Comparison of ENCODE assay signal across 13 cellular contexts in genomic region chr15:40281057-40281850, GRCh38. TPM values are rescaled to one million over a fixed set of nuclear protein-coding genes. Genes with fewer than 3 reads are reported as not detected.
DNase-seq lines count a peak whose midpoint lies in the region; ATAC-seq, FAIRE-seq and TF ChIP-seq lines count a peak whose summit lies in the region.
"Had no signal": no experiment of that assay in that cellular context is flagged by ENCODE, and none has a peak within 500 bp of the region (broad histone marks: within the 10 kb centered on the region; RNA-seq: fewer than 3 reads in every experiment).

No MANE protein-coding gene starts in this region.

- no peak for TF ChIP-seq EP300 in H1 (IDR thresholded peaks at IDR 0.05; ENCODE audit: borderline replicate concordance in 1 of 2, low read depth in 2 of 2, low read length in 2 of 2)

- H3K4me1 Mint-ChIP-seq in CD4-positive, alpha-beta T cell (ENCODE audit: low read depth), result peaks cover 4% of the 10 kb centered on the region
- peaks cover 6% of the 10 kb centered on the region for H3K4me1 Mint-ChIP-seq in activated CD8-positive, alpha-beta memory T cell treated with anti-CD3 and anti-CD28 coated beads, Interleukin-2, amount 10 ng/mL, durations not matched to agents 7 days and 5 days

- no peak for ATAC-seq in CD4-positive, alpha-beta T cell (ENCODE audit: poor library complexity)
- no peak for ATAC-seq in activated CD8-positive, alpha-beta memory T cell treated with anti-CD3 and anti-CD28 coated beads, Interleukin-2, amount 10 ng/mL, durations not matched to agents 7 days and 5 days

- CTCF ChIA-PET in CD4-positive, alpha-beta T cell (lab: Charles Lee), result interaction anchor here (1.1 to 3.8 kb wide), 4 partner anchors 27 to 141 kb away, joined by 3 to 45 read pairs (median 29); partner anchors contain the start of gene PLCB2
- CTCF ChIA-PET in H1 (lab: Charles Lee; ENCODE audit: partially characterized antibody), result interaction anchor here (0.6 to 27.9 kb wide), 15 partner anchors 11 to 232 kb away, joined by 3 to 1340 read pairs (median 50); partner anchors contain the start of genes CCDC9B, INAFM2, PAK6 and PLCB2
- CTCF ChIA-PET in activated CD8-positive, alpha-beta memory T cell treated with anti-CD3 and anti-CD28 coated beads, Interleukin-2, amount 10 ng/mL, durations not matched to agents 7 days and 5 days (lab: Charles Lee), result interaction anchor here (1.0 to 10.7 kb wide), 9 partner anchors 22 to 241 kb away, joined by 3 to 411 read pairs (median 38); partner anchors contain the start of genes CCDC9B, DISP2, INAFM2 and PLCB2

- H3K14ac ChIP-seq in H1 (ENCODE audit: insufficient read length) (no peak overlapping the region), neuronal stem cell (ENCODE audit: low read length) (no peak overlapping the region)

- DNase-seq in CD4-positive, alpha-beta T cell, result no peak
- DNase-seq in NCI-H82 (lab: John Stamatoyannopoulos, UW), result peak; percentile 71
- peak in 1 of 2 experiments; percentile 68 for DNase-seq in H1 (ENCODE audit: low read depth in 1 of 2, low spot score in 2 of 2)
- no peak for DNase-seq in neuronal stem cell (ENCODE audit: low spot score)
- no peak for DNase-seq in activated CD8-positive, alpha-beta memory T cell treated with anti-CD3 and anti-CD28 coated beads, Interleukin-2, amount 10 ng/mL, durations not matched to agents 7 days and 5 days
- DNase-seq in stimulated activated CD8-positive, alpha-beta memory T cell treated with anti-CD3 and anti-CD28 coated beads, Interleukin-4, amount 100 ng/mL, for 48 hours, result no peak
- no peak for DNase-seq in KG1 (lab: John Stamatoyannopoulos, UW)
- DNase-seq in cerebellar cortex (ENCODE audit: low spot score), result no peak
- DNase-seq: HFFc6, NCI-H1048 had no signal

- POLR2A ChIA-PET in CD4-positive, alpha-beta T cell (lab: Charles Lee), result interaction anchor here (0.8 to 3.5 kb wide), 3 partner anchors 26 to 141 kb away, joined by 3 to 34 read pairs (median 28); partner anchors contain the start of gene PLCB2
- POLR2A ChIA-PET in H1 (lab: Charles Lee; ENCODE audit: partially characterized antibody), result interaction anchor here (0.6 to 3.5 kb wide), 9 partner anchors 9 to 312 kb away, joined by 3 to 29 read pairs (median 4); partner anchors contain the start of genes PLCB2 and SRP14

- H3K23ac ChIP-seq in H1 (ENCODE audit: insufficient read length) (no peak overlapping the region), neuronal stem cell (ENCODE audit: low read depth, low read length, poor library complexity) (peak overlapping the region; percentile 77)

- peaks cover 22% of the 10 kb centered on the region; the same call in 1 of the 2 replicates for H3K23me2 ChIP-seq in H1 (ENCODE audit: low read depth, low read length)

- H3K4me3 ChIP-seq in H1 (ENCODE audit: extremely low read depth in 1 of 4, insufficient read depth in 2 of 4, low read depth in 3 of 4, low read length in 4 of 4) (peak overlapping the region; percentile 20 to 61 (median 25); a peak in 7 of 8 replicates), neuronal stem cell (ENCODE audit: low read length in 2 of 2) (peak overlapping the region in 1 of 2 donors; percentile 13)

- no peak overlapping the region for H2BK120ac ChIP-seq in H1 (replicated peaks; ENCODE audit: low read depth, low read length)
- H2BK120ac ChIP-seq in neuronal stem cell (ENCODE audit: low read depth, low read length), result peak overlapping the region; percentile 37

- H2BK15ac ChIP-seq in H1 (ENCODE audit: low read length), result peak overlapping the region; percentile 46; the same call in 1 of the 2 replicates
- peak overlapping the region; percentile 62 for H2BK15ac ChIP-seq in neuronal stem cell (ENCODE audit: low read length)

- H3K27ac ChIP-seq in CD4-positive, alpha-beta T cell (ENCODE audit: low read depth, low read length), result no peak overlapping the region
- H3K27ac ChIP-seq in H1 (ENCODE audit: low read depth, low read length), result no peak overlapping the region
- H3K27ac ChIP-seq in neuronal stem cell (replicated peaks; ENCODE audit: low read length), result no peak overlapping the region

- H3K27me3 ChIP-seq in CD4-positive, alpha-beta T cell (ENCODE audit: control insufficient read depth, insufficient read depth, low read length), result peaks cover 32% of the 10 kb centered on the region
- H3K27me3 ChIP-seq in H1 (replicated peaks in 1 of 4; ENCODE audit: control insufficient read depth in 3 of 4, extremely low read depth in 1 of 4, insufficient read depth in 3 of 4, low read length in 3 of 4) (peaks cover 40 to 65% (median 52%) of the 10 kb centered on the region in 4 experiments), neuronal stem cell (ENCODE audit: control insufficient read depth in 3 of 3, insufficient read depth in 3 of 3, low read depth in 1 of 3, low read length in 3 of 3) (peaks cover 0 to 64% (median 40%) of the 10 kb centered on the region in 3 experiments)

- H4K8ac ChIP-seq in H1 (ENCODE audit: extremely low read depth, insufficient read depth, low read length) (peak overlapping the region; percentile 79; the same call in 1 of the 2 replicates), neuronal stem cell (ENCODE audit: low read depth, low read length) (no peak overlapping the region)

- no peak for TF ChIP-seq POLR2A in H1 (IDR thresholded peaks at IDR 0.05; ENCODE audit: control extremely low read depth in 1 of 2, low read depth in 2 of 2, low read length in 2 of 2)

- H4K91ac ChIP-seq in H1 (replicated peaks; ENCODE audit: insufficient read length, low read length) (peak overlapping the region; percentile 34), neuronal stem cell (ENCODE audit: low read depth, low read length, poor library complexity) (peak overlapping the region; percentile 56)

- H3K4me3 Mint-ChIP-seq in CD4-positive, alpha-beta T cell, result peak overlapping the region; percentile 67
- H3K4me3 Mint-ChIP-seq in activated CD8-positive, alpha-beta memory T cell treated with anti-CD3 and anti-CD28 coated beads, Interleukin-2, amount 10 ng/mL, durations not matched to agents 7 days and 5 days, result no peak overlapping the region
- H3K4me3 Mint-ChIP-seq: HFFc6 had no signal

- H3K4me1 ChIP-seq in H1 (replicated peaks in 1 of 4; ENCODE audit: control insufficient read depth in 3 of 4, insufficient read depth in 4 of 4, low read length in 3 of 4) (peaks cover 17 to 39% (median 30%) of the 10 kb centered on the region in 4 experiments), neuronal stem cell (ENCODE audit: control insufficient read depth in 2 of 2, insufficient read depth in 1 of 2, low read depth in 1 of 2, low read length in 2 of 2) (peaks cover 13 to 40% of the 10 kb centered on the region in 2 donors)

- H3K79me1 ChIP-seq in H1 (ENCODE audit: low read depth, low read length) (no peaks in the 10 kb centered on the region), neuronal stem cell (ENCODE audit: low read depth, low read length) (no peaks in the 10 kb centered on the region)

- no peaks in the 10 kb centered on the region for H4K20me1 ChIP-seq in H1 (replicated peaks in 1 of 2; ENCODE audit: control insufficient read depth in 1 of 2, insufficient read depth in 2 of 2, low read length in 2 of 2)

- TF ChIP-seq CTCF in CD4-positive, alpha-beta T cell (IDR thresholded peaks at IDR 0.05), result no peak
- TF ChIP-seq CTCF in H1 (IDR thresholded peaks at IDR 0.05; ENCODE audit: control extremely low read depth in 1 of 3, insufficient read depth in 1 of 3, low read depth in 1 of 3, low read length in 3 of 3), result peak in 1 of 3 experiments; percentile 0; a peak in 1 of 4 replicates

- peak overlapping the region; percentile 97 for H3K18ac ChIP-seq in H1 (ENCODE audit: extremely low read depth, low read length)
- H3K18ac ChIP-seq in neuronal stem cell (ENCODE audit: low read length), result peak overlapping the region; percentile 38

- FAIRE-seq in H1 (lab: Jason Lieb, UNC), result no peak
- FAIRE-seq: frontal cortex had no signal

- H2AFZ ChIP-seq in H1 (ENCODE audit: low read length) (peak overlapping the region; percentile 35; the same call in 1 of the 2 replicates), neuronal stem cell (ENCODE audit: low read length) (peak overlapping the region; percentile 67)

- 10% methylated on average over 40 of the region's 47 CpGs; no CpG with 5 or more reads in 1 of the 2 experiments for WGBS in H1 (ENCODE audit: extremely low coverage in 1 of 2, insufficient coverage in 1 of 2, insufficient read length in 1 of 2, insufficient replicate concordance in 2 of 2, low coverage in 1 of 2, low lambda C conversion rate in 2 of 2, missing lambda C conversion rate in 1 of 2), 2 experiments
- WGBS in neuronal stem cell (ENCODE audit: extremely low coverage in 2 of 2, insufficient read length in 2 of 2, insufficient replicate concordance in 1 of 2), 2 donors, result no CpG with 5 or more reads among the region's 47 CpGs

- no peak overlapping the region for H2BK5ac ChIP-seq in H1 (ENCODE audit: low read depth, low read length)
- peak overlapping the region; percentile 79 for H2BK5ac ChIP-seq in neuronal stem cell (ENCODE audit: low read length)

- no peak overlapping the region for H2AK5ac ChIP-seq in H1 (ENCODE audit: low read depth, low read length)
- peak overlapping the region; percentile 64 for H2AK5ac ChIP-seq in neuronal stem cell (ENCODE audit: low read depth, low read length)

- no peak overlapping the region for H3K56ac ChIP-seq in H1 (replicated peaks; ENCODE audit: insufficient read length, low read depth, low read length)

- H4K5ac ChIP-seq in H1 (ENCODE audit: insufficient read length, low read depth, low read length), result no peak overlapping the region

- H3K36me3 ChIP-seq in H1 (ENCODE audit: control insufficient read depth in 2 of 4, insufficient read depth in 4 of 4, low read length in 3 of 4) (peaks cover 0 to 15% (median 0%) of the 10 kb centered on the region in 4 experiments; a peak in 1 of 8 replicates), neuronal stem cell (replicated peaks in 1 of 2; ENCODE audit: control insufficient read depth in 2 of 2, insufficient read depth in 2 of 2, low read length in 2 of 2) (no peaks in the 10 kb centered on the region)

- H3K4ac ChIP-seq in H1 (replicated peaks; ENCODE audit: insufficient read length, low read depth, low read length) (no peak overlapping the region), neuronal stem cell (ENCODE audit: low read length) (no peak overlapping the region)

- no peaks in the 10 kb centered on the region for H3K9me3 Mint-ChIP-seq in CD4-positive, alpha-beta T cell
- H3K9me3 Mint-ChIP-seq in activated CD8-positive, alpha-beta memory T cell treated with anti-CD3 and anti-CD28 coated beads, Interleukin-2, amount 10 ng/mL, durations not matched to agents 7 days and 5 days (ENCODE audit: low read depth), result no peaks in the 10 kb centered on the region
- H3K9me3 Mint-ChIP-seq: HFFc6 had no signal

- H3K27me3 Mint-ChIP-seq in CD4-positive, alpha-beta T cell, result peaks cover 32% of the 10 kb centered on the region
- H3K27me3 Mint-ChIP-seq in activated CD8-positive, alpha-beta memory T cell treated with anti-CD3 and anti-CD28 coated beads, Interleukin-2, amount 10 ng/mL, durations not matched to agents 7 days and 5 days, result peaks cover 57% of the 10 kb centered on the region

- 0 out of 2 replicates have a peak overlapping the region, but pooled peaks have one; percentile 23 for H2BK20ac ChIP-seq in H1 (ENCODE audit: low read length)

- intact Hi-C loops in CD4-positive, alpha-beta T cell (cut with DNase I, micrococcal nuclease), result loop anchor here in 1 of 2 experiments (5.0 kb wide), 1 partner anchor 41 kb away; the partner anchor contains the start of gene INAFM2

- H3K9ac ChIP-seq in H1 (replicated peaks in 1 of 4; ENCODE audit: extremely low read depth in 1 of 4, low read depth in 3 of 4, low read length in 3 of 4), result no peak overlapping the region
- H3K9ac ChIP-seq in neuronal stem cell (ENCODE audit: low read depth, low read length, poor library complexity), result no peak overlapping the region

- no peak for TF ChIP-seq RAD21 in H1 (IDR thresholded peaks at IDR 0.05 in 1 of 2, conservative IDR thresholded peaks at IDR 0.05 in 1 of 2; ENCODE audit: low read depth in 2 of 2, low read length in 2 of 2)

- H3K79me2 ChIP-seq in H1 (ENCODE audit: control insufficient read depth in 1 of 2, insufficient read depth in 2 of 2, low read length in 2 of 2), result no peaks in the 10 kb centered on the region

- H3K36me3 Mint-ChIP-seq in CD4-positive, alpha-beta T cell (ENCODE audit: low read depth), result no peaks in the 10 kb centered on the region
- no peaks in the 10 kb centered on the region for H3K36me3 Mint-ChIP-seq in activated CD8-positive, alpha-beta memory T cell treated with anti-CD3 and anti-CD28 coated beads, Interleukin-2, amount 10 ng/mL, durations not matched to agents 7 days and 5 days

- H3K27ac Mint-ChIP-seq in CD4-positive, alpha-beta T cell, result no peak overlapping the region
- no peak overlapping the region for H3K27ac Mint-ChIP-seq in activated CD8-positive, alpha-beta memory T cell treated with anti-CD3 and anti-CD28 coated beads, Interleukin-2, amount 10 ng/mL, durations not matched to agents 7 days and 5 days
- H3K27ac Mint-ChIP-seq: HFFc6 had no signal

- peak overlapping the region; percentile 78 to 97 for H3K4me2 ChIP-seq in H1 (ENCODE audit: insufficient read depth in 1 of 2, low read depth in 2 of 2, low read length in 2 of 2)
- peak overlapping the region; percentile 99 for H3K4me2 ChIP-seq in neuronal stem cell (ENCODE audit: insufficient read depth, low read length, poor library complexity, severe bottlenecking)

- no peaks in the 10 kb centered on the region for H3K9me3 ChIP-seq in CD4-positive, alpha-beta T cell (ENCODE audit: control insufficient read depth, low read length)
- H3K9me3 ChIP-seq in H1 (ENCODE audit: insufficient read depth in 2 of 2, low read depth in 1 of 2, low read length in 1 of 2) (no peaks in the 10 kb centered on the region), neuronal stem cell (replicated peaks in 1 of 2; ENCODE audit: control insufficient read depth in 2 of 2, insufficient read depth in 1 of 2, low read depth in 1 of 2, low read length in 2 of 2) (peaks cover 0 to 7% of the 10 kb centered on the region in 2 donors)

- 0 out of 2 replicates have a peak overlapping the region, but pooled peaks have one; percentile 4 for H2BK12ac ChIP-seq in H1 (ENCODE audit: low read depth, low read length)
- no peak overlapping the region for H2BK12ac ChIP-seq in neuronal stem cell (ENCODE audit: low read length)

RNA-seq across cellular contexts. Expression of gene ANKRD63, which starts 1.6 kb away (rescaled TPM):
- not detected for total RNA-seq in CD4-positive, alpha-beta T cell
- 0.26 TPM in 1 of 2 replicates, not detected in the other for total RNA-seq in H1 (2021; fragmentation: NEBNext Ultra II Directional; extraction: Animal tissue kit (Norgen Biotek cat#: 25700))
- 0.16 and 0.18 TPM in 2 replicates for polyA plus RNA-seq in H1 (2011; rRNA removed)
- 0.22 TPM for polyA plus RNA-seq in H1 (2011; cell fraction: cytosol; rRNA removed)
- 0.94 TPM for polyA plus RNA-seq in H1 (2011; cell fraction: nucleus; rRNA removed)
- polyA plus RNA-seq in H1 (2012, experiment 1 of 2), result 0.16 to 0.21 TPM in 2 of 4 replicates, not detected in the others
- not detected for polyA plus RNA-seq in H1 (2012, experiment 2 of 2)
- not detected for polyA plus RNA-seq in H1 (2013, experiment 1 of 2)
- 0.04 TPM for polyA plus RNA-seq in H1 (2013, experiment 2 of 2)
- polyA minus RNA-seq in H1 (2011; rRNA and poly(A)+ RNA removed), result not detected in 2 replicates
- not detected for polyA minus RNA-seq in H1 (2011; cell fraction: cytosol; rRNA and poly(A)+ RNA removed)
- polyA minus RNA-seq in H1 (2011; cell fraction: nucleus; rRNA and poly(A)+ RNA removed), result 2.1 TPM
- polyA plus RNA-seq in neuronal stem cell (2013, experiment 1 of 2), result not detected
- polyA plus RNA-seq in neuronal stem cell (2013, experiment 2 of 2), result not detected
- not detected for total RNA-seq in activated CD8-positive, alpha-beta memory T cell treated with anti-CD3 and anti-CD28 coated beads, Interleukin-2, amount 10 ng/mL, durations not matched to agents 7 days and 5 days
- total RNA-seq: HFFc6, lower leg skin, skeletal muscle tissue had no signal

RNA-seq across cellular contexts. Expression of gene PLCB2, which starts 26.5 kb away (rescaled TPM):
- total RNA-seq in CD4-positive, alpha-beta T cell, result 100 to 1,000 TPM; 206 to 222 TPM
- 8.4 and 9.4 TPM in 2 replicates for total RNA-seq in H1 (2021; fragmentation: NEBNext Ultra II Directional; extraction: Animal tissue kit (Norgen Biotek cat#: 25700))
- 7.2 and 11.3 TPM in 2 replicates for polyA plus RNA-seq in H1 (2011; rRNA removed)
- 10.7 TPM for polyA plus RNA-seq in H1 (2011; cell fraction: cytosol; rRNA removed)
- 30.4 TPM for polyA plus RNA-seq in H1 (2011; cell fraction: nucleus; rRNA removed)
- 4.1 to 10.7 TPM (median 7.5 TPM) in 4 replicates for polyA plus RNA-seq in H1 (2012, experiment 1 of 2)
- polyA plus RNA-seq in H1 (2012, experiment 2 of 2), result 4.1 TPM
- polyA plus RNA-seq in H1 (2013, experiment 1 of 2), result 7.0 TPM
- 7.6 TPM for polyA plus RNA-seq in H1 (2013, experiment 2 of 2)
- 6.1 and 6.2 TPM in 2 replicates for polyA minus RNA-seq in H1 (2011; rRNA and poly(A)+ RNA removed)
- 3.7 TPM for polyA minus RNA-seq in H1 (2011; cell fraction: cytosol; rRNA and poly(A)+ RNA removed)
- 20.0 TPM for polyA minus RNA-seq in H1 (2011; cell fraction: nucleus; rRNA and poly(A)+ RNA removed)
- polyA plus RNA-seq in neuronal stem cell (2013, experiment 1 of 2), result 3.7 TPM
- polyA plus RNA-seq in neuronal stem cell (2013, experiment 2 of 2), result 3.2 TPM
- 100 to 1,000 TPM; 104 to 120 TPM for total RNA-seq in activated CD8-positive, alpha-beta memory T cell treated with anti-CD3 and anti-CD28 coated beads, Interleukin-2, amount 10 ng/mL, durations not matched to agents 7 days and 5 days

RNA-seq across cellular contexts. Expression of gene INAFM2, which starts 42.2 kb away (rescaled TPM):
- total RNA-seq in CD4-positive, alpha-beta T cell, result 1 to 10 TPM; 6.8 to 7.0 TPM
- total RNA-seq in H1 (2021; fragmentation: NEBNext Ultra II Directional; extraction: Animal tissue kit (Norgen Biotek cat#: 25700)), result 35.1 and 38.2 TPM in 2 replicates
- polyA plus RNA-seq in H1 (2011; rRNA removed), result 9.6 and 15.3 TPM in 2 replicates
- polyA plus RNA-seq in H1 (2011; cell fraction: cytosol; rRNA removed), result 11.9 TPM
- polyA plus RNA-seq in H1 (2011; cell fraction: nucleus; rRNA removed), result 9.2 TPM
- 16.0 to 31.4 TPM (median 18.6 TPM) in 4 replicates for polyA plus RNA-seq in H1 (2012, experiment 1 of 2)
- polyA plus RNA-seq in H1 (2012, experiment 2 of 2), result 19.4 TPM
- polyA plus RNA-seq in H1 (2013, experiment 1 of 2), result 39.7 TPM
- 42.5 TPM for polyA plus RNA-seq in H1 (2013, experiment 2 of 2)
- 8.6 and 10.5 TPM in 2 replicates for polyA minus RNA-seq in H1 (2011; rRNA and poly(A)+ RNA removed)
- polyA minus RNA-seq in H1 (2011; cell fraction: cytosol; rRNA and poly(A)+ RNA removed), result 10.1 TPM
- 14.0 TPM for polyA minus RNA-seq in H1 (2011; cell fraction: nucleus; rRNA and poly(A)+ RNA removed)
- polyA plus RNA-seq in neuronal stem cell (2013, experiment 1 of 2), result 12.8 TPM
- polyA plus RNA-seq in neuronal stem cell (2013, experiment 2 of 2), result 13.4 TPM
- total RNA-seq in activated CD8-positive, alpha-beta memory T cell treated with anti-CD3 and anti-CD28 coated beads, Interleukin-2, amount 10 ng/mL, durations not matched to agents 7 days and 5 days, result 10 to 100 TPM in 1 of 2 experiments, 1 to 10 TPM in 1; 4.9 to 10.2 TPM

RNA-seq across cellular contexts. Expression of gene PAK6, which starts 42.4 kb away (rescaled TPM):
- under 1 TPM; 0.34 to 0.36 TPM for total RNA-seq in CD4-positive, alpha-beta T cell
- total RNA-seq in H1 (2021; fragmentation: NEBNext Ultra II Directional; extraction: Animal tissue kit (Norgen Biotek cat#: 25700)), result 9.0 and 9.4 TPM in 2 replicates
- 6.9 and 12.5 TPM in 2 replicates for polyA plus RNA-seq in H1 (2011; rRNA removed)
- polyA plus RNA-seq in H1 (2011; cell fraction: cytosol; rRNA removed), result 7.0 TPM
- 12.6 TPM for polyA plus RNA-seq in H1 (2011; cell fraction: nucleus; rRNA removed)
- 5.8 to 9.4 TPM (median 8.1 TPM) in 4 replicates for polyA plus RNA-seq in H1 (2012, experiment 1 of 2)
- 7.9 TPM for polyA plus RNA-seq in H1 (2012, experiment 2 of 2)
- polyA plus RNA-seq in H1 (2013, experiment 1 of 2), result 6.6 TPM
- 5.3 TPM for polyA plus RNA-seq in H1 (2013, experiment 2 of 2)
- polyA minus RNA-seq in H1 (2011; rRNA and poly(A)+ RNA removed), result 4.6 and 6.3 TPM in 2 replicates
- polyA minus RNA-seq in H1 (2011; cell fraction: cytosol; rRNA and poly(A)+ RNA removed), result 8.0 TPM
- polyA minus RNA-seq in H1 (2011; cell fraction: nucleus; rRNA and poly(A)+ RNA removed), result 13.7 TPM
- polyA plus RNA-seq in neuronal stem cell (2013, experiment 1 of 2), result 0.36 TPM
- polyA plus RNA-seq in neuronal stem cell (2013, experiment 2 of 2), result 0.37 TPM
- 1 to 10 TPM; 1.0 to 1.7 TPM for total RNA-seq in activated CD8-positive, alpha-beta memory T cell treated with anti-CD3 and anti-CD28 coated beads, Interleukin-2, amount 10 ng/mL, durations not matched to agents 7 days and 5 days
- total RNA-seq: HFFc6 had no signal

RNA-seq across cellular contexts. Expression of gene CCDC9B, which starts 59.5 kb away (rescaled TPM):
- 1 to 10 TPM; 1.0 to 1.5 TPM for total RNA-seq in CD4-positive, alpha-beta T cell
- 0.33 and 0.78 TPM in 2 replicates for total RNA-seq in H1 (2021; fragmentation: NEBNext Ultra II Directional; extraction: Animal tissue kit (Norgen Biotek cat#: 25700))
- 0.45 and 0.63 TPM in 2 replicates for polyA plus RNA-seq in H1 (2011; rRNA removed)
- 0.10 TPM for polyA plus RNA-seq in H1 (2011; cell fraction: cytosol; rRNA removed)
- 0.73 TPM for polyA plus RNA-seq in H1 (2011; cell fraction: nucleus; rRNA removed)
- 0.62 to 1.1 TPM (median 0.85 TPM) in 4 replicates for polyA plus RNA-seq in H1 (2012, experiment 1 of 2)
- 0.25 TPM for polyA plus RNA-seq in H1 (2012, experiment 2 of 2)
- polyA plus RNA-seq in H1 (2013, experiment 1 of 2), result 0.71 TPM
- polyA plus RNA-seq in H1 (2013, experiment 2 of 2), result 0.50 TPM
- polyA minus RNA-seq in H1 (2011; rRNA and poly(A)+ RNA removed), result 0.22 and 0.50 TPM in 2 replicates
- polyA minus RNA-seq in H1 (2011; cell fraction: cytosol; rRNA and poly(A)+ RNA removed), result 0.66 TPM
- polyA minus RNA-seq in H1 (2011; cell fraction: nucleus; rRNA and poly(A)+ RNA removed), result 1.8 TPM
- polyA plus RNA-seq in neuronal stem cell (2013, experiment 1 of 2), result 0.13 TPM
- polyA plus RNA-seq in neuronal stem cell (2013, experiment 2 of 2), result 0.08 TPM
- total RNA-seq in activated CD8-positive, alpha-beta memory T cell treated with anti-CD3 and anti-CD28 coated beads, Interleukin-2, amount 10 ng/mL, durations not matched to agents 7 days and 5 days, result 1 to 10 TPM in 1 of 2 experiments, under 1 TPM in 1; 0.45 to 1.5 TPM

Comparison
In these comparisons a context has a peak if more than half of its experiments do, and no peak if none do; other contexts are left out.
1. RNA of gene PLCB2, which starts 26.5 kb away (total RNA-seq): 206 to 222 TPM in CD4-positive, alpha-beta T cell and 104 to 120 TPM in activated CD8-positive, alpha-beta memory T cell treated with anti-CD3 and anti-CD28 coated beads, Interleukin-2, amount 10 ng/mL, durations not matched to agents 7 days and 5 days; 8.4 to 9.4 TPM in H1; every median in the first group is over 10 times any median in the second.